Comparison of ENCODE assay signal across 24 cellular contexts in the genomic region with DNA sequence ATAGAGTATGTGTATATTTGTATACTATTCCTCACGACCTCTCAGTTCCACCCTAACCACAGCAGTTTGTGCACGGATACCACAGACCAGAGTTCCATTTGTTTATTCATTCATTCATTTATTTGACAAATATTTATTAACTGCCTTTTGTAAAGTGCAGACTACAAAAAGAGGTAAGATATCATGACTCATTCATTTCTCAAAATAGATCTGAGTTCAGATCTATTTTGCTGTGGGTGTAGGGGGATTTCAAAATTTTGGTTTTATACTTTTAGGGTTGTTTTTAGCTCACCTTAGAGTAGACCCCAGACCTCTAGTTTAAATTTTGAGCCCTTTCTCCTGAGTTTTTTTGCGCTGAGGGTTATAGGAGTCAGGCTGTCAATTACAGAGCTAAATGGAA. TPM values are rescaled to one million over a fixed set of nuclear protein-coding genes. Genes with fewer than 3 reads are reported as not detected.
A peak's percentile ranks its signal among the peaks of the same experiment; 100 is the strongest.
DNase-seq lines count a peak whose midpoint lies in the region; ATAC-seq and TF ChIP-seq lines count a peak whose summit lies in the region.
"Had no signal": no experiment of that assay in that cellular context is flagged by ENCODE, and none has a peak within 500 bp of the region (broad histone marks: within the 10 kb centered on the region; RNA-seq: fewer than 3 reads in every experiment).

No MANE protein-coding gene starts in this region.

- H4K20me1 ChIP-seq in Loucy (ENCODE audit: insufficient read depth, low read length, poor library complexity, severe bottlenecking), result peaks cover 59% of the 10 kb centered on the region
- peaks cover 33% of the 10 kb centered on the region for H4K20me1 ChIP-seq in MM.1S (ENCODE audit: insufficient read depth, low read length)

- peaks cover 26% of the 10 kb centered on the region for H3K36me3 Mint-ChIP-seq in central memory CD8-positive, alpha-beta T cell (ENCODE audit: insufficient read depth)
- H3K36me3 Mint-ChIP-seq in stimulated activated memory B cell treated with anti-CD40 and anti-IgM and Interleukin-4, amounts not matched to agents 10 μg/mL and 1 μg/mL and 100 μg/mL, for 72 hours, result peaks cover 11% of the 10 kb centered on the region
- H3K36me3 Mint-ChIP-seq in activated CD4-positive, alpha-beta memory T cell treated with anti-CD3 and anti-CD28 coated beads, Interleukin-2, amount 10 ng/mL, durations not matched to agents 7 days and 5 days (ENCODE audit: low read depth), result peaks cover 28% of the 10 kb centered on the region
- peaks cover 23% of the 10 kb centered on the region for H3K36me3 Mint-ChIP-seq in endodermal cell (ENCODE audit: low read depth)

- H3K4me3 Mint-ChIP-seq in central memory CD8-positive, alpha-beta T cell, result no peak overlapping the region
- no peak overlapping the region for H3K4me3 Mint-ChIP-seq in stimulated activated memory B cell treated with anti-CD40 and anti-IgM and Interleukin-4, amounts not matched to agents 10 μg/mL and 1 μg/mL and 100 μg/mL, for 72 hours
- no peak overlapping the region for H3K4me3 Mint-ChIP-seq in activated CD4-positive, alpha-beta memory T cell treated with anti-CD3 and anti-CD28 coated beads, Interleukin-2, amount 10 ng/mL, durations not matched to agents 7 days and 5 days
- H3K4me3 Mint-ChIP-seq in endodermal cell, result no peak overlapping the region

- peak overlapping the region; percentile 11 for H3K4me2 ChIP-seq in Loucy (ENCODE audit: low read depth, low read length, poor library complexity, severe bottlenecking)
- H3K4me2 ChIP-seq in MM.1S (ENCODE audit: low read depth, low read length), result no peak overlapping the region
- H3K4me2 ChIP-seq: BLaER1 had no signal

- H3K27me3 Mint-ChIP-seq in central memory CD8-positive, alpha-beta T cell, result no peaks in the 10 kb centered on the region
- no peaks in the 10 kb centered on the region for H3K27me3 Mint-ChIP-seq in stimulated activated memory B cell treated with anti-CD40 and anti-IgM and Interleukin-4, amounts not matched to agents 10 μg/mL and 1 μg/mL and 100 μg/mL, for 72 hours
- no peaks in the 10 kb centered on the region for H3K27me3 Mint-ChIP-seq in activated CD4-positive, alpha-beta memory T cell treated with anti-CD3 and anti-CD28 coated beads, Interleukin-2, amount 10 ng/mL, durations not matched to agents 7 days and 5 days
- H3K27me3 Mint-ChIP-seq in endodermal cell (ENCODE audit: insufficient read depth), result no peaks in the 10 kb centered on the region
- H3K27me3 Mint-ChIP-seq: CD4-positive, alpha-beta memory T cell had no signal

- CTCF ChIA-PET in activated CD4-positive, alpha-beta memory T cell treated with anti-CD3 and anti-CD28 coated beads, Interleukin-2, amount 10 ng/mL, durations not matched to agents 7 days and 5 days (lab: Charles Lee), result interaction anchor here (1.1 kb wide), 1 partner anchor 292 kb away, joined by 3 read pairs; no protein-coding TSS in a partner anchor

- 98 to 100% methylated on average over 1 to 2 of the region's 3 CpGs for WGBS in endodermal cell (ENCODE audit: insufficient coverage in 1 of 2, insufficient read length in 1 of 2), 2 experiments

- no peak for DNase-seq in central memory CD8-positive, alpha-beta T cell (ENCODE audit: low spot score in 2 of 2)
- DNase-seq in activated CD4-positive, alpha-beta memory T cell treated with anti-CD3 and anti-CD28 coated beads, Interleukin-2, amount 10 ng/mL, durations not matched to agents 7 days and 5 days, result no peak
- DNase-seq in endodermal cell (no peak), MM.1S (no peak)
- DNase-seq: ACHN; Caco-2; CD4-positive, alpha-beta memory T cell; DMS 273 treated with DMSO at 0.1 percent for 48 hours; DMS79 treated with DMSO at 0.1 percent for 48 hours; GOT3; KG1; NCI-H1105; NCI-H146; NCI-H2029; NCI-H226; NCI-H510A treated with DMSO at 0.1 percent for 48 hours; NCI-H748 treated with DMSO at 0.1 percent for 48 hours; NK-92 treated with Interleukin-12 subunit alpha and Interleukin-12 subunit beta, amount 100 ng/mL, for 24 hours; SJCRH30 had no signal

- H3K9ac ChIP-seq in Loucy (ENCODE audit: low read depth, low read length, poor library complexity, severe bottlenecking) (no peak overlapping the region), endodermal cell (ENCODE audit: extremely low read depth, low read length, poor library complexity, severe bottlenecking) (no peak overlapping the region), MM.1S (ENCODE audit: low read length) (no peak overlapping the region)
- H3K9ac ChIP-seq: BLaER1 had no signal

- peaks cover 34% of the 10 kb centered on the region; the same call in 1 of the 2 replicates for H3K36me3 ChIP-seq in Loucy (ENCODE audit: insufficient read depth, low read length)
- H3K36me3 ChIP-seq in endodermal cell (ENCODE audit: control insufficient read depth, insufficient read depth, low read length), result peaks cover 43% of the 10 kb centered on the region
- no peaks in the 10 kb centered on the region; the same call in 1 of the 2 replicates for H3K36me3 ChIP-seq in MM.1S (replicated peaks; ENCODE audit: insufficient read depth, low read length)

- H3F3A ChIP-seq in Loucy (ENCODE audit: low read depth) (no peaks in the 10 kb centered on the region), MM.1S (ENCODE audit: insufficient read depth, low read length) (peaks cover under 1% of the 10 kb centered on the region; the same call in 1 of the 2 replicates)

- H3K79me2 ChIP-seq in Loucy (ENCODE audit: insufficient read depth, low read length) (peaks cover 89% of the 10 kb centered on the region), MM.1S (ENCODE audit: low read length) (peaks cover 92% of the 10 kb centered on the region)

- H3K9me3 Mint-ChIP-seq in central memory CD8-positive, alpha-beta T cell, result no peaks in the 10 kb centered on the region
- no peaks in the 10 kb centered on the region for H3K9me3 Mint-ChIP-seq in stimulated activated memory B cell treated with anti-CD40 and anti-IgM and Interleukin-4, amounts not matched to agents 10 μg/mL and 1 μg/mL and 100 μg/mL, for 72 hours
- H3K9me3 Mint-ChIP-seq in activated CD4-positive, alpha-beta memory T cell treated with anti-CD3 and anti-CD28 coated beads, Interleukin-2, amount 10 ng/mL, durations not matched to agents 7 days and 5 days, result no peaks in the 10 kb centered on the region
- no peaks in the 10 kb centered on the region for H3K9me3 Mint-ChIP-seq in endodermal cell
- H3K9me3 Mint-ChIP-seq: CD4-positive, alpha-beta memory T cell had no signal

- H3K27ac Mint-ChIP-seq in central memory CD8-positive, alpha-beta T cell (ENCODE audit: low read depth), result peak overlapping the region; percentile 10
- peak overlapping the region; percentile 44 for H3K27ac Mint-ChIP-seq in stimulated activated memory B cell treated with anti-CD40 and anti-IgM and Interleukin-4, amounts not matched to agents 10 μg/mL and 1 μg/mL and 100 μg/mL, for 72 hours
- no peak overlapping the region for H3K27ac Mint-ChIP-seq in activated CD4-positive, alpha-beta memory T cell treated with anti-CD3 and anti-CD28 coated beads, Interleukin-2, amount 10 ng/mL, durations not matched to agents 7 days and 5 days
- no peak overlapping the region for H3K27ac Mint-ChIP-seq in endodermal cell

- TF ChIP-seq CTCF in Loucy (conservative IDR thresholded peaks at IDR 0.05; ENCODE audit: low read length), result no peak
- no peak for TF ChIP-seq CTCF in endodermal cell (conservative IDR thresholded peaks at IDR 0.05)
- no peak for TF ChIP-seq CTCF in MM.1S (IDR thresholded peaks at IDR 0.05; ENCODE audit: low read length)

- H3K27me3 ChIP-seq in Loucy (ENCODE audit: insufficient read depth, low read length, poor library complexity, severe bottlenecking), result no peaks in the 10 kb centered on the region
- no peaks in the 10 kb centered on the region for H3K27me3 ChIP-seq in endodermal cell (ENCODE audit: control insufficient read depth, insufficient read depth, low read length, poor library complexity, severe bottlenecking)
- no peaks in the 10 kb centered on the region for H3K27me3 ChIP-seq in MM.1S (replicated peaks; ENCODE audit: insufficient read depth, low read length)
- H3K27me3 ChIP-seq: BLaER1, SJCRH30 had no signal

- POLR2A ChIA-PET in activated CD4-positive, alpha-beta memory T cell treated with anti-CD3 and anti-CD28 coated beads, Interleukin-2, amount 10 ng/mL, durations not matched to agents 7 days and 5 days (lab: Charles Lee), result no interaction called here

- H3K4me3 ChIP-seq in Loucy (ENCODE audit: low read length, poor library complexity, severe bottlenecking), result no peak overlapping the region
- no peak overlapping the region for H3K4me3 ChIP-seq in endodermal cell (ENCODE audit: low read length)
- no peak overlapping the region for H3K4me3 ChIP-seq in MM.1S (ENCODE audit: low read length)
- H3K4me3 ChIP-seq: BLaER1, SJCRH30 had no signal

- no peaks in the 10 kb centered on the region for H3K9me2 ChIP-seq in Loucy (replicated peaks; ENCODE audit: low read depth, low read length)
- no peaks in the 10 kb centered on the region for H3K9me2 ChIP-seq in MM.1S (replicated peaks; ENCODE audit: insufficient read depth, low read length)

- no peak overlapping the region for H3K27ac ChIP-seq in endodermal cell (ENCODE audit: low read depth, low read length)
- no peak overlapping the region for H3K27ac ChIP-seq in MM.1S (ENCODE audit: low read length)
- H3K27ac ChIP-seq: BLaER1, SJCRH30 had no signal

- H3K4me1 ChIP-seq in Loucy (ENCODE audit: insufficient read depth, low read length, poor library complexity, severe bottlenecking) (peaks cover 46% of the 10 kb centered on the region), endodermal cell (ENCODE audit: control insufficient read depth, insufficient read depth, low read length) (no peaks in the 10 kb centered on the region), MM.1S (ENCODE audit: low read length) (no peaks in the 10 kb centered on the region)
- H3K4me1 ChIP-seq: SJCRH30 had no signal

- H2AFZ ChIP-seq in Loucy (ENCODE audit: low read length) (no peak overlapping the region), MM.1S (ENCODE audit: low read length) (no peak overlapping the region)

- peaks cover 56% of the 10 kb centered on the region for H3K4me1 Mint-ChIP-seq in central memory CD8-positive, alpha-beta T cell
- H3K4me1 Mint-ChIP-seq in stimulated activated memory B cell treated with anti-CD40 and anti-IgM and Interleukin-4, amounts not matched to agents 10 μg/mL and 1 μg/mL and 100 μg/mL, for 72 hours, result peaks cover 48% of the 10 kb centered on the region
- peaks cover 23% of the 10 kb centered on the region for H3K4me1 Mint-ChIP-seq in activated CD4-positive, alpha-beta memory T cell treated with anti-CD3 and anti-CD28 coated beads, Interleukin-2, amount 10 ng/mL, durations not matched to agents 7 days and 5 days
- H3K4me1 Mint-ChIP-seq in endodermal cell, result peaks cover 2% of the 10 kb centered on the region

- H3K9me3 ChIP-seq in Loucy (ENCODE audit: insufficient read depth, low read depth, low read length) (no peaks in the 10 kb centered on the region), endodermal cell (ENCODE audit: control insufficient read depth, low read length) (no peaks in the 10 kb centered on the region), MM.1S (replicated peaks; ENCODE audit: insufficient read depth, low read length) (no peaks in the 10 kb centered on the region)
- H3K9me3 ChIP-seq: BLaER1, Caco-2, SJCRH30 had no signal

- peak; percentile 54 for ATAC-seq in GM18868 (IDR thresholded peaks at IDR 0.05; ENCODE audit: unreplicated experiment)
- ATAC-seq in central memory CD8-positive, alpha-beta T cell (replicated peaks; ENCODE audit: extremely low read depth, poor library complexity, severe bottlenecking), result no peak
- ATAC-seq in stimulated activated memory B cell treated with anti-CD40 and anti-IgM and Interleukin-4, amounts not matched to agents 10 μg/mL and 1 μg/mL and 100 μg/mL, for 72 hours, result no peak
- ATAC-seq: Panc1 had no signal

RNA-seq across cellular contexts. Expression of a gene that starts 7.4 kb away (rescaled TPM):
- total RNA-seq in activated CD4-positive, alpha-beta memory T cell treated with anti-CD3 and anti-CD28 coated beads, Interleukin-2, amount 10 ng/mL, durations not matched to agents 7 days and 5 days, result 10 to 100 TPM; 37.7 to 38.4 TPM
- total RNA-seq in endodermal cell, result 10 to 100 TPM; 57.0 to 79.6 TPM
- polyA plus RNA-seq in endodermal cell (2013, experiment 1 of 2), result 43.6 TPM
- 47.7 TPM for polyA plus RNA-seq in endodermal cell (2013, experiment 2 of 2)

Comparison
In these comparisons a context has a peak if more than half of its experiments do, and no peak if none do; other contexts are left out.
1. H3K27ac Mint-ChIP-seq: peak in central memory CD8-positive, alpha-beta T cell (single experiment) and stimulated activated memory B cell treated with anti-CD40 and anti-IgM and Interleukin-4, amounts not matched to agents 10 μg/mL and 1 μg/mL and 100 μg/mL, for 72 hours (single experiment); none in activated CD4-positive, alpha-beta memory T cell treated with anti-CD3 and anti-CD28 coated beads, Interleukin-2, amount 10 ng/mL, durations not matched to agents 7 days and 5 days (single experiment) and endodermal cell (single experiment).